24 cellular contexts compared by ENCODE assay signal in genomic region chr5:15069407-15069905, GRCh38.
DNase-seq lines count a peak whose midpoint lies in the region; ATAC-seq and TF ChIP-seq lines count a peak whose summit lies in the region.
"Had no signal": no experiment of that assay in that cellular context is flagged by ENCODE, and none has a peak within 500 bp of the region (broad histone marks: within the 10 kb centered on the region; RNA-seq: fewer than 3 reads in every experiment).

No MANE protein-coding gene starts in this region.

- BruUV-seq in mammary epithelial cell (replicated peaks; lab: Mats Ljungman, UMichigan) = TSS peak; percentile 75

- no peak for TF ChIP-seq CTCF in mammary epithelial cell (conservative IDR thresholded peaks at IDR 0.05 in 1 of 2, IDR thresholded peaks at IDR 0.05 in 1 of 2; ENCODE audit: extremely low read depth in 1 of 2, insufficient read depth in 1 of 2, low read depth in 1 of 2, low read length in 2 of 2)
- TF ChIP-seq CTCF in breast epithelium (IDR thresholded peaks at IDR 0.05) = no peak
- TF ChIP-seq CTCF in RWPE2 (IDR thresholded peaks at IDR 0.05; ENCODE audit: poor library complexity, severe bottlenecking) = no peak
- no peak for TF ChIP-seq CTCF in MM.1S (IDR thresholded peaks at IDR 0.05; ENCODE audit: low read length)

- TF ChIP-seq POLR2A in breast epithelium (IDR thresholded peaks at IDR 0.05) = no peak

- H3K79me2 ChIP-seq in mammary epithelial cell (ENCODE audit: insufficient read depth, low read length) (no peaks in the 10 kb centered on the region), MM.1S (ENCODE audit: low read length) (no peaks in the 10 kb centered on the region)

- WGBS in mammary epithelial cell (ENCODE audit: low coverage, missing lambda C conversion rate) = 100% methylated on average over 1 of the region's 1 CpG

- intact Hi-C loops in mammary epithelial cell (cut with micrococcal nuclease) (no loop called here), breast epithelium (cut with DNase I; ENCODE audit: low total_unique reads) (no loop called here)

- H3K4me2 ChIP-seq in mammary epithelial cell (ENCODE audit: insufficient read depth, low read depth, low read length) (no peak overlapping the region), MM.1S (ENCODE audit: low read depth, low read length) (no peak overlapping the region)
- H3K4me2 ChIP-seq: BLaER1, SK-N-SH had no signal

- H3K27me3 ChIP-seq in mammary epithelial cell (ENCODE audit: insufficient read depth, low read length) (no peaks in the 10 kb centered on the region), breast epithelium (no peaks in the 10 kb centered on the region), RWPE2 (ENCODE audit: insufficient read depth, poor library complexity, severe bottlenecking) (no peaks in the 10 kb centered on the region), MM.1S (replicated peaks; ENCODE audit: insufficient read depth, low read length) (no peaks in the 10 kb centered on the region)
- H3K27me3 ChIP-seq: BLaER1 had no signal

- no peaks in the 10 kb centered on the region for H3K4me1 ChIP-seq in mammary epithelial cell (ENCODE audit: insufficient read depth, low read length)
- H3K4me1 ChIP-seq in breast epithelium = no peaks in the 10 kb centered on the region
- no peaks in the 10 kb centered on the region for H3K4me1 ChIP-seq in RWPE2 (ENCODE audit: insufficient read depth, poor library complexity, severe bottlenecking)
- H3K4me1 ChIP-seq in MM.1S (ENCODE audit: low read length) = no peaks in the 10 kb centered on the region
- H3K4me1 ChIP-seq: BLaER1 had no signal

- H4K20me1 ChIP-seq in mammary epithelial cell (ENCODE audit: insufficient read depth, low read length) (no peaks in the 10 kb centered on the region), MM.1S (ENCODE audit: insufficient read depth, low read length) (no peaks in the 10 kb centered on the region)
- H4K20me1 ChIP-seq: BLaER1 had no signal

- ATAC-seq in RWPE2 (ENCODE audit: low read depth) (peak; percentile 46; the same call in 1 of the 3 replicates), esophagus mucosa (peak; percentile 46)
- ATAC-seq: HepG2 had no signal

- H3K4me3 ChIP-seq in mammary epithelial cell (replicated peaks in 1 of 3; ENCODE audit: insufficient read depth in 1 of 3, low read depth in 2 of 3, low read length in 3 of 3) (no peak overlapping the region), breast epithelium (no peak overlapping the region), RWPE2 (ENCODE audit: severe bottlenecking) (no peak overlapping the region), MM.1S (ENCODE audit: low read length) (no peak overlapping the region)
- H3K4me3 ChIP-seq: BLaER1 had no signal

- H2AFZ ChIP-seq in mammary epithelial cell (ENCODE audit: low read depth, low read length) (no peak overlapping the region), MM.1S (ENCODE audit: low read length) (no peak overlapping the region)

- no peaks in the 10 kb centered on the region for H3K9me2 ChIP-seq in MM.1S (replicated peaks; ENCODE audit: insufficient read depth, low read length)
- H3K9me2 ChIP-seq: SK-N-SH had no signal

- no peaks in the 10 kb centered on the region for H3K9me3 ChIP-seq in mammary epithelial cell (replicated peaks; ENCODE audit: insufficient read depth, low read length)
- no peaks in the 10 kb centered on the region for H3K9me3 ChIP-seq in breast epithelium
- H3K9me3 ChIP-seq in RWPE2 (ENCODE audit: severe bottlenecking) = no peaks in the 10 kb centered on the region
- H3K9me3 ChIP-seq in MM.1S (replicated peaks; ENCODE audit: insufficient read depth, low read length) = no peaks in the 10 kb centered on the region
- H3K9me3 ChIP-seq: SK-N-SH had no signal

- H3K9ac ChIP-seq in mammary epithelial cell (ENCODE audit: insufficient read depth, low read length) = no peak overlapping the region
- no peak overlapping the region for H3K9ac ChIP-seq in MM.1S (ENCODE audit: low read length)
- H3K9ac ChIP-seq: BLaER1, SK-N-SH had no signal

- H3K27ac ChIP-seq in mammary epithelial cell (ENCODE audit: insufficient read depth, low read depth, low read length) (no peak overlapping the region), breast epithelium (no peak overlapping the region), RWPE2 (ENCODE audit: poor library complexity, severe bottlenecking) (no peak overlapping the region), MM.1S (ENCODE audit: low read length) (no peak overlapping the region)
- H3K27ac ChIP-seq: BLaER1, HL-60 had no signal

- H3F3A ChIP-seq in MM.1S (ENCODE audit: insufficient read depth, low read length) = no peaks in the 10 kb centered on the region

- CTCF ChIA-PET in mammary epithelial cell (lab: Charles Lee; ENCODE audit: low non-redundant PET) = no interaction called here

- DNase-seq in mammary epithelial cell (peak; percentile 11), breast epithelium (ENCODE audit: low spot score in 2 of 2) (no peak), RWPE2 (ENCODE audit: low spot score) (no peak), MM.1S (no peak), anterior cingulate cortex (lab: John Stamatoyannopoulos, UW) (no peak), ureter (ENCODE audit: low spot score) (no peak)
- DNase-seq: CD4-positive, CD25-positive, alpha-beta regulatory T cell; DMS79; EL; GF-D8; Karpas-422; NCI-H1092 treated with DMSO at 0.1 percent for 48 hours; NCI-H1436; NCI-H187; NCI-H2081 treated with DMSO at 0.1 percent for 48 hours; NCI-H446 treated with DMSO at 0.1 percent for 48 hours; NCI-H526 treated with DMSO at 0.1 percent for 48 hours; RPMI8226; SIG-M5; SK-N-SH had no signal

- dilution Hi-C loops in mammary epithelial cell (cut with HindIII; ENCODE audit: low sequenced_read_pairs) = no loop called here

- in situ Hi-C loops in mammary epithelial cell (cut with MboI; ENCODE audit: low sequenced_read_pairs in 2 of 2) = no loop called here

- H3K36me3 ChIP-seq in mammary epithelial cell (ENCODE audit: insufficient read depth, low read length) = no peaks in the 10 kb centered on the region
- no peaks in the 10 kb centered on the region for H3K36me3 ChIP-seq in breast epithelium
- no peaks in the 10 kb centered on the region for H3K36me3 ChIP-seq in RWPE2 (ENCODE audit: low read depth)
- H3K36me3 ChIP-seq in MM.1S (replicated peaks; ENCODE audit: insufficient read depth, low read length) = no peaks in the 10 kb centered on the region
- H3K36me3 ChIP-seq: BLaER1 had no signal
